Comparison of ENCODE assay signal across 20 cellular contexts in genomic region chr5:56856779-56857178, GRCh38. TPM values are rescaled to one million over a fixed set of nuclear protein-coding genes. Genes with fewer than 3 reads are reported as not detected.
A peak's percentile ranks its signal among the peaks of the same experiment; 100 is the strongest.
DNase-seq lines count a peak whose midpoint lies in the region; ATAC-seq and TF ChIP-seq lines count a peak whose summit lies in the region.
"Had no signal": no experiment of that assay in that cellular context is flagged by ENCODE, and none has a peak within 500 bp of the region (broad histone marks: within the 10 kb centered on the region; RNA-seq: fewer than 3 reads in every experiment).

No MANE protein-coding gene starts in this region.

- H3K36me3 ChIP-seq in OCI-LY7 (ENCODE audit: insufficient read depth, low read length) = peaks cover 50% of the 10 kb centered on the region
- H3K36me3 ChIP-seq: right lobe of liver, SJCRH30 had no signal

- H4K20me1 ChIP-seq in OCI-LY7 (ENCODE audit: insufficient read depth, low read length) = peaks cover 10% of the 10 kb centered on the region; the same call in 1 of the 2 replicates

- DNase-seq in natural killer cell (no peak), OCI-LY7 (ENCODE audit: low spot score) (no peak), substantia nigra (lab: John Stamatoyannopoulos, UW) (no peak), LoVo (ENCODE audit: low spot score) (no peak)
- DNase-seq in natural killer cell treated with Interleukin-12 subunit alpha and Interleukin-12 subunit beta and Interleukin-15 and Interleukin-18, amount 100 ng/mL, for 72 hours (ENCODE audit: low spot score) = no peak
- no peak for DNase-seq in effector memory CD8-positive, alpha-beta T cell
- DNase-seq in stimulated activated naive B cell treated with anti-CD40 and anti-IgM and Interleukin-4, amounts not matched to agents 10 μg/mL and 1 μg/mL and 100 μg/mL, for 72 hours = no peak
- DNase-seq in T-helper 2 cell treated with Interferon-gamma antibody and Interleukin-4, amounts not matched to agents 5 μg/mL and 100 μg/mL, for 36 hours (ENCODE audit: low spot score) = no peak
- DNase-seq: central memory CD4-positive, alpha-beta T cell; effector CD8-positive, alpha-beta T cell; Karpas-422; NCI-H1436; NCI-H2171; NCI-H526 treated with DMSO at 0.1 percent for 48 hours; right lobe of liver; SJCRH30; stimulated activated naive CD4-positive, alpha-beta T cell; T-helper 9 cell; transverse colon had no signal

- intact Hi-C loops in natural killer cell (cut with micrococcal nuclease) (no loop called here), OCI-LY7 (cut with micrococcal nuclease; ENCODE audit: unreplicated experiment) (no loop called here)

- H3K9me3 ChIP-seq in OCI-LY7 (ENCODE audit: low read length) = no peaks in the 10 kb centered on the region
- H3K9me3 ChIP-seq: right lobe of liver, SJCRH30, transverse colon had no signal

- H3K4me3 Mint-ChIP-seq in natural killer cell = no peak overlapping the region
- H3K4me3 Mint-ChIP-seq in natural killer cell treated with Interleukin-12 subunit alpha and Interleukin-12 subunit beta and Interleukin-15 and Interleukin-18, amount 100 ng/mL, for 72 hours = no peak overlapping the region
- H3K4me3 Mint-ChIP-seq in effector memory CD8-positive, alpha-beta T cell = no peak overlapping the region
- no peak overlapping the region for H3K4me3 Mint-ChIP-seq in stimulated activated naive B cell treated with anti-CD40 and anti-IgM and Interleukin-4, amounts not matched to agents 10 μg/mL and 1 μg/mL and 100 μg/mL, for 72 hours
- no peak overlapping the region for H3K4me3 Mint-ChIP-seq in T-helper 2 cell treated with Interferon-gamma antibody and Interleukin-4, amounts not matched to agents 5 μg/mL and 100 μg/mL, for 36 hours

- CTCF ChIA-PET in OCI-LY7 (lab: Charles Lee; ENCODE audit: unreplicated experiment) = no interaction called here

- no peak for ATAC-seq in natural killer cell
- no peak for ATAC-seq in natural killer cell treated with Interleukin-12 subunit alpha and Interleukin-12 subunit beta and Interleukin-15 and Interleukin-18, amount 100 ng/mL, for 72 hours
- no peak for ATAC-seq in effector memory CD8-positive, alpha-beta T cell (replicated peaks)
- ATAC-seq in stimulated activated naive B cell treated with anti-CD40 and anti-IgM and Interleukin-4, amounts not matched to agents 10 μg/mL and 1 μg/mL and 100 μg/mL, for 72 hours (replicated peaks) = no peak
- ATAC-seq: activated CD4-positive, CD25-positive, alpha-beta regulatory T cell treated with anti-CD3 and anti-CD28 coated beads, Interleukin-2, amount 50 U/mL, for 24 hours; right lobe of liver had no signal

- no TSS peak for BruUV-seq in OCI-LY7 (replicated peaks; lab: Mats Ljungman, UMichigan)

- H3K79me2 ChIP-seq in OCI-LY7 (ENCODE audit: insufficient read depth, low read depth, low read length) = peaks cover 52% of the 10 kb centered on the region

- no peak overlapping the region for H2AFZ ChIP-seq in OCI-LY7 (ENCODE audit: low read length)

- H3K9me2 ChIP-seq in OCI-LY7 (ENCODE audit: insufficient read depth, low read length) = no peaks in the 10 kb centered on the region

- H3K27me3 Mint-ChIP-seq in natural killer cell (ENCODE audit: low read depth in 2 of 2) = no peaks in the 10 kb centered on the region
- H3K27me3 Mint-ChIP-seq in natural killer cell treated with Interleukin-12 subunit alpha and Interleukin-12 subunit beta and Interleukin-15 and Interleukin-18, amount 100 ng/mL, for 72 hours = no peaks in the 10 kb centered on the region
- H3K27me3 Mint-ChIP-seq in effector memory CD8-positive, alpha-beta T cell = no peaks in the 10 kb centered on the region
- no peaks in the 10 kb centered on the region for H3K27me3 Mint-ChIP-seq in stimulated activated naive B cell treated with anti-CD40 and anti-IgM and Interleukin-4, amounts not matched to agents 10 μg/mL and 1 μg/mL and 100 μg/mL, for 72 hours
- no peaks in the 10 kb centered on the region for H3K27me3 Mint-ChIP-seq in T-helper 2 cell treated with Interferon-gamma antibody and Interleukin-4, amounts not matched to agents 5 μg/mL and 100 μg/mL, for 36 hours (ENCODE audit: low read depth)

- no peaks in the 10 kb centered on the region for H3K9me3 Mint-ChIP-seq in natural killer cell
- H3K9me3 Mint-ChIP-seq in natural killer cell treated with Interleukin-12 subunit alpha and Interleukin-12 subunit beta and Interleukin-15 and Interleukin-18, amount 100 ng/mL, for 72 hours = no peaks in the 10 kb centered on the region
- no peaks in the 10 kb centered on the region for H3K9me3 Mint-ChIP-seq in effector memory CD8-positive, alpha-beta T cell
- H3K9me3 Mint-ChIP-seq in stimulated activated naive B cell treated with anti-CD40 and anti-IgM and Interleukin-4, amounts not matched to agents 10 μg/mL and 1 μg/mL and 100 μg/mL, for 72 hours = no peaks in the 10 kb centered on the region
- no peaks in the 10 kb centered on the region for H3K9me3 Mint-ChIP-seq in T-helper 2 cell treated with Interferon-gamma antibody and Interleukin-4, amounts not matched to agents 5 μg/mL and 100 μg/mL, for 36 hours

- TF ChIP-seq CTCF in natural killer cell (IDR thresholded peaks at IDR 0.05) = no peak
- TF ChIP-seq CTCF in OCI-LY7 (conservative IDR thresholded peaks at IDR 0.05; ENCODE audit: low read length) = peak; percentile 41; the same call in 1 of the 2 replicates

- H3K4me1 ChIP-seq in OCI-LY7 (ENCODE audit: insufficient read depth, low read length, poor library complexity, severe bottlenecking) = peaks cover 25% of the 10 kb centered on the region
- H3K4me1 ChIP-seq: SJCRH30 had no signal

- peak overlapping the region; percentile 6 to 60 for H3K27ac Mint-ChIP-seq in natural killer cell
- H3K27ac Mint-ChIP-seq in natural killer cell treated with Interleukin-12 subunit alpha and Interleukin-12 subunit beta and Interleukin-15 and Interleukin-18, amount 100 ng/mL, for 72 hours = peak overlapping the region in 1 of 2 donors; percentile 0
- H3K27ac Mint-ChIP-seq in effector memory CD8-positive, alpha-beta T cell = peak overlapping the region; percentile 77 to 88
- H3K27ac Mint-ChIP-seq in stimulated activated naive B cell treated with anti-CD40 and anti-IgM and Interleukin-4, amounts not matched to agents 10 μg/mL and 1 μg/mL and 100 μg/mL, for 72 hours = peak overlapping the region; percentile 62
- H3K27ac Mint-ChIP-seq in T-helper 2 cell treated with Interferon-gamma antibody and Interleukin-4, amounts not matched to agents 5 μg/mL and 100 μg/mL, for 36 hours = no peak overlapping the region

- no peak overlapping the region for H3K4me3 ChIP-seq in OCI-LY7 (ENCODE audit: low read depth, low read length, poor library complexity, severe bottlenecking)
- H3K4me3 ChIP-seq: right lobe of liver, SJCRH30, transverse colon had no signal

- peaks cover 44 to 51% of the 10 kb centered on the region in 2 donors for H3K4me1 Mint-ChIP-seq in natural killer cell
- peaks cover 25 to 33% of the 10 kb centered on the region in 2 donors for H3K4me1 Mint-ChIP-seq in natural killer cell treated with Interleukin-12 subunit alpha and Interleukin-12 subunit beta and Interleukin-15 and Interleukin-18, amount 100 ng/mL, for 72 hours (ENCODE audit: low read depth in 2 of 2)
- peaks cover 27 to 55% of the 10 kb centered on the region in 2 donors for H3K4me1 Mint-ChIP-seq in effector memory CD8-positive, alpha-beta T cell (ENCODE audit: low read depth in 2 of 2)
- H3K4me1 Mint-ChIP-seq in stimulated activated naive B cell treated with anti-CD40 and anti-IgM and Interleukin-4, amounts not matched to agents 10 μg/mL and 1 μg/mL and 100 μg/mL, for 72 hours = peaks cover 32 to 59% of the 10 kb centered on the region in 2 donors
- peaks cover 30% of the 10 kb centered on the region for H3K4me1 Mint-ChIP-seq in T-helper 2 cell treated with Interferon-gamma antibody and Interleukin-4, amounts not matched to agents 5 μg/mL and 100 μg/mL, for 36 hours (ENCODE audit: low read depth)

- H3K27ac ChIP-seq in OCI-LY7 (ENCODE audit: low read depth, low read length, poor library complexity, severe bottlenecking) (no peak overlapping the region), substantia nigra (ENCODE audit: low read depth, low read length, poor library complexity, severe bottlenecking) (no peak overlapping the region)
- H3K27ac ChIP-seq: right lobe of liver, SJCRH30, transverse colon had no signal

- no peak overlapping the region for H3K4me2 ChIP-seq in OCI-LY7 (ENCODE audit: low read length)

- POLR2A ChIA-PET in OCI-LY7 (lab: Charles Lee) = interaction anchor here (0.6 to 0.7 kb wide), 2 partner anchors 26 to 590 kb away, joined by 3 to 4 read pairs; no protein-coding TSS in a partner anchor

- H3K36me3 Mint-ChIP-seq in natural killer cell = no peaks in the 10 kb centered on the region
- peaks cover 5% of the 10 kb centered on the region for H3K36me3 Mint-ChIP-seq in natural killer cell treated with Interleukin-12 subunit alpha and Interleukin-12 subunit beta and Interleukin-15 and Interleukin-18, amount 100 ng/mL, for 72 hours
- peaks cover 27% of the 10 kb centered on the region for H3K36me3 Mint-ChIP-seq in effector memory CD8-positive, alpha-beta T cell (ENCODE audit: insufficient read depth)
- peaks cover 10 to 17% of the 10 kb centered on the region in 2 donors for H3K36me3 Mint-ChIP-seq in stimulated activated naive B cell treated with anti-CD40 and anti-IgM and Interleukin-4, amounts not matched to agents 10 μg/mL and 1 μg/mL and 100 μg/mL, for 72 hours
- peaks cover 28% of the 10 kb centered on the region for H3K36me3 Mint-ChIP-seq in T-helper 2 cell treated with Interferon-gamma antibody and Interleukin-4, amounts not matched to agents 5 μg/mL and 100 μg/mL, for 36 hours (ENCODE audit: low read depth)

RNA-seq across cellular contexts. Expression of gene MAP3K1, which starts 41.4 kb away (rescaled TPM):
- 10 to 100 TPM; 27.8 to 35.7 (median 35.5) TPM for total RNA-seq in natural killer cell
- total RNA-seq in natural killer cell treated with Interleukin-12 subunit alpha and Interleukin-12 subunit beta and Interleukin-15 and Interleukin-18, amount 100 ng/mL, for 72 hours = 10 to 100 TPM; 11.1 to 16.3 TPM
- total RNA-seq in OCI-LY7 (2014; rRNA removed; shearing (Covaris generic)) = 25.9 and 29.9 TPM in 2 replicates
- 29.4 and 31.5 TPM in 2 replicates for total RNA-seq in OCI-LY7 (2022)

RNA-seq across cellular contexts. Expression of gene SETD9, which starts 52.6 kb away (rescaled TPM):
- total RNA-seq in natural killer cell (1 to 10 TPM; 5.6 to 8.6 (median 6.0) TPM), OCI-LY7 (2022) (13.3 and 14.5 TPM in 2 replicates)
- 10 to 100 TPM in 1 of 2 donors, 1 to 10 TPM in 1; 4.5 to 12.1 TPM for total RNA-seq in natural killer cell treated with Interleukin-12 subunit alpha and Interleukin-12 subunit beta and Interleukin-15 and Interleukin-18, amount 100 ng/mL, for 72 hours
- total RNA-seq in OCI-LY7 (2014; rRNA removed; shearing (Covaris generic)) = 5.0 and 6.7 TPM in 2 replicates
